ENCODE assay signal across 4 cellular contexts in genomic region chr11:50147946-50148345, GRCh38.
TF ChIP-seq lines count a peak whose summit lies in the region.

No MANE protein-coding gene starts in this region.

TF ChIP-seq in A549, 52 proteins besides CTCF, POLR2A, EP300 and RAD21:
- peak; percentile 59 for TF ChIP-seq MAFK (IDR thresholded peaks at IDR 0.05; ENCODE audit: partially characterized antibody)

TF ChIP-seq in IMR-90, 13 proteins besides CTCF, POLR2A, EP300 and RAD21:
- TF ChIP-seq MAFK (IDR thresholded peaks at IDR 0.05; ENCODE audit: low read depth, low read length), result peak; percentile 86

TF ChIP-seq in K562, 482 proteins besides CTCF, POLR2A, EP300 and RAD21:
- TF ChIP-seq ZNF316 (IDR thresholded peaks at IDR 0.05) (peak; percentile 28; the same call in 1 of the 2 replicates), MAFF (IDR thresholded peaks at IDR 0.05; ENCODE audit: low read length) (peak; percentile 58), MAFK (IDR thresholded peaks at IDR 0.05; ENCODE audit: low read length) (peak; percentile 69)

TF ChIP-seq in HepG2, 621 proteins besides CTCF, POLR2A, EP300 and RAD21:
- TF ChIP-seq MAFF (IDR thresholded peaks at IDR 0.05; ENCODE audit: low read depth, low read length), result peak; percentile 87
- peak; percentile 80 to 89; a peak in 3 of 4 replicates for TF ChIP-seq MAFK (conservative IDR thresholded peaks at IDR 0.05 in 1 of 2, IDR thresholded peaks at IDR 0.05 in 1 of 2; ENCODE audit: low read length in 2 of 2)
